In genomic region chr4:180028682-180029081, GRCh38 we compare ENCODE assay signal across 8 cellular contexts.
DNase-seq lines count a peak whose midpoint lies in the region; ATAC-seq and TF ChIP-seq lines count a peak whose summit lies in the region.

No MANE protein-coding gene starts in this region.

- no peaks in the 10 kb centered on the region for H3K9me3 Mint-ChIP-seq in endodermal cell

- TF ChIP-seq POLR2A in NB4 (IDR thresholded peaks at IDR 0.05; ENCODE audit: extremely low read depth, insufficient read length) = no peak

- H3K4me3 ChIP-seq in NB4 (ENCODE audit: low read depth, low read length) (no peak overlapping the region), endodermal cell (ENCODE audit: low read length) (no peak overlapping the region)

- H3K4me1 Mint-ChIP-seq in endodermal cell = no peaks in the 10 kb centered on the region

- 78 to 81% methylated on average over 6 to 8 of the region's 8 CpGs for WGBS in endodermal cell (ENCODE audit: insufficient coverage in 1 of 2, insufficient read length in 1 of 2), 2 experiments

- in situ Hi-C loops in ACHN (cut with HindIII; ENCODE audit: low pct_ligation_motif_present, low pct_unique_long_range_greater_than_20kb, low sequenced_read_pairs) = no loop called here

- H3K4me3 Mint-ChIP-seq in endodermal cell = no peak overlapping the region

- intact Hi-C loops in posterior vena cava (cut with DNase I) = no loop called here

- ATAC-seq in GM19467 (IDR thresholded peaks at IDR 0.05; ENCODE audit: unreplicated experiment) (peak; percentile 68), HG02852 (IDR thresholded peaks at IDR 0.05; ENCODE audit: unreplicated experiment) (no peak), GM19397 (IDR thresholded peaks at IDR 0.05; ENCODE audit: unreplicated experiment) (no peak)

- no peak overlapping the region for H3K9ac ChIP-seq in endodermal cell (ENCODE audit: extremely low read depth, low read length, poor library complexity, severe bottlenecking)

- no peaks in the 10 kb centered on the region for H3K36me3 ChIP-seq in endodermal cell (ENCODE audit: control insufficient read depth, insufficient read depth, low read length)

- no peaks in the 10 kb centered on the region for H3K4me1 ChIP-seq in endodermal cell (ENCODE audit: control insufficient read depth, insufficient read depth, low read length)

- H3K27ac Mint-ChIP-seq in endodermal cell = no peak overlapping the region

- no peaks in the 10 kb centered on the region for H3K27me3 Mint-ChIP-seq in endodermal cell (ENCODE audit: insufficient read depth)

- H3K27me3 ChIP-seq in endodermal cell (ENCODE audit: control insufficient read depth, insufficient read depth, low read length, poor library complexity, severe bottlenecking) = no peaks in the 10 kb centered on the region

- H3K36me3 Mint-ChIP-seq in endodermal cell (ENCODE audit: low read depth) = no peaks in the 10 kb centered on the region

- no peaks in the 10 kb centered on the region for H3K9me3 ChIP-seq in endodermal cell (ENCODE audit: control insufficient read depth, low read length)

- TF ChIP-seq CTCF in NB4 (IDR thresholded peaks at IDR 0.05; ENCODE audit: low read depth, low read length) = no peak
- peak; percentile 82 for TF ChIP-seq CTCF in endodermal cell (conservative IDR thresholded peaks at IDR 0.05)

- H3K27ac ChIP-seq in endodermal cell (ENCODE audit: low read depth, low read length) = no peak overlapping the region

- DNase-seq in ACHN (peak; percentile 46), NB4 (ENCODE audit: low read depth) (peak; percentile 31), endodermal cell (peak; percentile 89), posterior vena cava (ENCODE audit: low spot score) (no peak)
- DNase-seq in stimulated activated CD8-positive, alpha-beta memory T cell treated with anti-CD3 and anti-CD28 coated beads, Interleukin-4, amount 100 ng/mL, for 48 hours = peak; percentile 21
